ENCODE assay signal across 18 cellular contexts in genomic region chr5:59620535-59621212, GRCh38.
A peak's percentile ranks its signal among the peaks of the same experiment; 100 is the strongest.
DNase-seq lines count a peak whose midpoint lies in the region; ATAC-seq and TF ChIP-seq lines count a peak whose summit lies in the region.
"Had no signal": no experiment of that assay in that cellular context is flagged by ENCODE, and none has a peak within 500 bp of the region (broad histone marks: within the 10 kb centered on the region; RNA-seq: fewer than 3 reads in every experiment).

No MANE protein-coding gene starts in this region.

- H3K36me3 Mint-ChIP-seq in osteocyte (ENCODE audit: unreplicated experiment) = no peaks in the 10 kb centered on the region
- H3K36me3 Mint-ChIP-seq: activated CD8-positive, alpha-beta memory T cell treated with anti-CD3 and anti-CD28 coated beads, Interleukin-2, amount 10 ng/mL, durations not matched to agents 7 days and 5 days; CD8-positive, alpha-beta T cell had no signal

- H3K27ac Mint-ChIP-seq in osteocyte (ENCODE audit: unreplicated experiment) = peak overlapping the region; percentile 59
- H3K27ac Mint-ChIP-seq: activated CD8-positive, alpha-beta memory T cell treated with anti-CD3 and anti-CD28 coated beads, Interleukin-2, amount 10 ng/mL, durations not matched to agents 7 days and 5 days; CD8-positive, alpha-beta T cell; nephron; T-helper 17 cell had no signal

- no peaks in the 10 kb centered on the region for H3K27me3 Mint-ChIP-seq in osteocyte (ENCODE audit: unreplicated experiment)

- no peak overlapping the region for H3K4me3 ChIP-seq in SK-N-MC
- H3K4me3 ChIP-seq: HAP-1 had no signal

- no peak for TF ChIP-seq CTCF in osteocyte (IDR thresholded peaks at IDR 0.05)

- H3K4me1 Mint-ChIP-seq in osteocyte (ENCODE audit: unreplicated experiment) = peaks cover 21% of the 10 kb centered on the region
- H3K4me1 Mint-ChIP-seq: activated CD8-positive, alpha-beta memory T cell treated with anti-CD3 and anti-CD28 coated beads, Interleukin-2, amount 10 ng/mL, durations not matched to agents 7 days and 5 days; T-helper 17 cell had no signal

- H3K9me3 Mint-ChIP-seq in osteocyte (ENCODE audit: unreplicated experiment) = peaks cover 5% of the 10 kb centered on the region
- H3K9me3 Mint-ChIP-seq: CD8-positive, alpha-beta T cell; nephron had no signal

- ATAC-seq in GM18505 (IDR thresholded peaks at IDR 0.05; ENCODE audit: unreplicated experiment) (peak; percentile 60), HG02852 (IDR thresholded peaks at IDR 0.05; ENCODE audit: unreplicated experiment) (peak; percentile 77)
- ATAC-seq: activated CD8-positive, alpha-beta memory T cell treated with anti-CD3 and anti-CD28 coated beads, Interleukin-2, amount 10 ng/mL, durations not matched to agents 7 days and 5 days; CD8-positive, alpha-beta T cell; left ventricle myocardium superior; T-helper 17 cell had no signal

- DNase-seq in SK-N-MC (ENCODE audit: low read depth, low spot score) (no peak), osteocyte (ENCODE audit: extremely low spot score, unreplicated experiment) (no peak), hippocampal formation (lab: John Stamatoyannopoulos, UW) (no peak), SHP77 treated with DMSO at 0.1 percent for 48 hours (lab: John Stamatoyannopoulos, UW) (no peak), NCI-H82 (lab: John Stamatoyannopoulos, UW) (no peak), GF-D8 (lab: John Stamatoyannopoulos, UW) (no peak)
- DNase-seq: activated CD8-positive, alpha-beta memory T cell treated with anti-CD3 and anti-CD28 coated beads, Interleukin-2, amount 10 ng/mL, durations not matched to agents 7 days and 5 days; brain microvascular endothelial cell; CD8-positive, alpha-beta T cell; left ventricle myocardium superior; NCI-H2029 treated with DMSO at 0.1 percent for 48 hours; NCI-H526 treated with DMSO at 0.1 percent for 48 hours; RPMI8226; T-helper 17 cell had no signal

- no peaks in the 10 kb centered on the region for H3K9me3 ChIP-seq in SK-N-MC (ENCODE audit: low read depth, low read length)
- H3K9me3 ChIP-seq: HAP-1 had no signal

- no peak for TF ChIP-seq POLR2A in GM18505 (IDR thresholded peaks at IDR 0.05; ENCODE audit: borderline replicate concordance, extremely low read depth, insufficient read depth, insufficient read length)

- peak overlapping the region; percentile 17; the same call in 1 of the 2 replicates for H3K27ac ChIP-seq in SK-N-MC
- H3K27ac ChIP-seq: brain microvascular endothelial cell had no signal

- no peak overlapping the region for H3K4me3 Mint-ChIP-seq in osteocyte (ENCODE audit: unreplicated experiment)
- H3K4me3 Mint-ChIP-seq: activated CD8-positive, alpha-beta memory T cell treated with anti-CD3 and anti-CD28 coated beads, Interleukin-2, amount 10 ng/mL, durations not matched to agents 7 days and 5 days; CD8-positive, alpha-beta T cell; nephron; T-helper 17 cell had no signal

- no peak overlapping the region for H3K9ac ChIP-seq in SK-N-MC (ENCODE audit: insufficient read length)

- no peaks in the 10 kb centered on the region for H3K36me3 ChIP-seq in SK-N-MC (ENCODE audit: insufficient read depth, low read length)
- H3K36me3 ChIP-seq: brain microvascular endothelial cell, HAP-1 had no signal
